1 cellular context compared by ENCODE assay signal in genomic region chr1:80402636-80403035, GRCh38.
TF ChIP-seq lines count a peak whose summit lies in the region.

No MANE protein-coding gene starts in this region.

TF ChIP-seq in HEK293, 187 proteins besides CTCF, POLR2A, EP300 and RAD21 (continued from another document):
- TF ChIP-seq, protein P1, sequence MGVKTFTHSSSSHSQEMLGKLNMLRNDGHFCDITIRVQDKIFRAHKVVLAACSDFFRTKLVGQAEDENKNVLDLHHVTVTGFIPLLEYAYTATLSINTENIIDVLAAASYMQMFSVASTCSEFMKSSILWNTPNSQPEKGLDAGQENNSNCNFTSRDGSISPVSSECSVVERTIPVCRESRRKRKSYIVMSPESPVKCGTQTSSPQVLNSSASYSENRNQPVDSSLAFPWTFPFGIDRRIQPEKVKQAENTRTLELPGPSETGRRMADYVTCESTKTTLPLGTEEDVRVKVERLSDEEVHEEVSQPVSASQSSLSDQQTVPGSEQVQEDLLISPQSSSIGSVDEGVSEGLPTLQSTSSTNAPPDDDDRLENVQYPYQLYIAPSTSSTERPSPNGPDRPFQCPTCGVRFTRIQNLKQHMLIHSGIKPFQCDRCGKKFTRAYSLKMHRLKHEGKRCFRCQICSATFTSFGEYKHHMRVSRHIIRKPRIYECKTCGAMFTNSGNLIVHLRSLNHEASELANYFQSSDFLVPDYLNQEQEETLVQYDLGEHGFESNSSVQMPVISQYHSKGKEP (tag by site-specific recombination; IDR thresholded peaks at IDR 0.05), result peak; percentile 82
- peak; percentile 63; the same call in 1 of the 2 replicates for TF ChIP-seq BCL11B (tag by site-specific recombination; IDR thresholded peaks at IDR 0.05; ENCODE audit: low read depth)
- peak; percentile 86 for TF ChIP-seq IKZF3 (tag by site-specific recombination; IDR thresholded peaks at IDR 0.05)
- no peak for TF ChIP-seq ZNF571 (tag by site-specific recombination; IDR thresholded peaks at IDR 0.05)
- TF ChIP-seq, protein P2, sequence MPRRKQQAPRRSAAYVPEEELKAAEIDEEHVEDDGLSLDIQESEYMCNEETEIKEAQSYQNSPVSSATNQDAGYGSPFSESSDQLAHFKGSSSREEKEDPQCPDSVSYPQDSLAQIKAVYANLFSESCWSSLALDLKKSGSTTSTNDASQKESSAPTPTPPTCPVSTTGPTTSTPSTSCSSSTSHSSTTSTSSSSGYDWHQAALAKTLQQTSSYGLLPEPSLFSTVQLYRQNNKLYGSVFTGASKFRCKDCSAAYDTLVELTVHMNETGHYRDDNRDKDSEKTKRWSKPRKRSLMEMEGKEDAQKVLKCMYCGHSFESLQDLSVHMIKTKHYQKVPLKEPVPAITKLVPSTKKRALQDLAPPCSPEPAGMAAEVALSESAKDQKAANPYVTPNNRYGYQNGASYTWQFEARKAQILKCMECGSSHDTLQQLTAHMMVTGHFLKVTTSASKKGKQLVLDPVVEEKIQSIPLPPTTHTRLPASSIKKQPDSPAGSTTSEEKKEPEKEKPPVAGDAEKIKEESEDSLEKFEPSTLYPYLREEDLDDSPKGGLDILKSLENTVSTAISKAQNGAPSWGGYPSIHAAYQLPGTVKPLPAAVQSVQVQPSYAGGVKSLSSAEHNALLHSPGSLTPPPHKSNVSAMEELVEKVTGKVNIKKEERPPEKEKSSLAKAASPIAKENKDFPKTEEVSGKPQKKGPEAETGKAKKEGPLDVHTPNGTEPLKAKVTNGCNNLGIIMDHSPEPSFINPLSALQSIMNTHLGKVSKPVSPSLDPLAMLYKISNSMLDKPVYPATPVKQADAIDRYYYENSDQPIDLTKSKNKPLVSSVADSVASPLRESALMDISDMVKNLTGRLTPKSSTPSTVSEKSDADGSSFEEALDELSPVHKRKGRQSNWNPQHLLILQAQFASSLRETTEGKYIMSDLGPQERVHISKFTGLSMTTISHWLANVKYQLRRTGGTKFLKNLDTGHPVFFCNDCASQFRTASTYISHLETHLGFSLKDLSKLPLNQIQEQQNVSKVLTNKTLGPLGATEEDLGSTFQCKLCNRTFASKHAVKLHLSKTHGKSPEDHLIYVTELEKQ (tag by site-specific recombination; IDR thresholded peaks at IDR 0.05; ENCODE audit: borderline replicate concordance), result peak; percentile 62; the same call in 1 of the 2 replicates
- no peak for TF ChIP-seq ZNF221 (tag by site-specific recombination; IDR thresholded peaks at IDR 0.05; ENCODE audit: borderline replicate concordance)
- TF ChIP-seq, protein P3, sequence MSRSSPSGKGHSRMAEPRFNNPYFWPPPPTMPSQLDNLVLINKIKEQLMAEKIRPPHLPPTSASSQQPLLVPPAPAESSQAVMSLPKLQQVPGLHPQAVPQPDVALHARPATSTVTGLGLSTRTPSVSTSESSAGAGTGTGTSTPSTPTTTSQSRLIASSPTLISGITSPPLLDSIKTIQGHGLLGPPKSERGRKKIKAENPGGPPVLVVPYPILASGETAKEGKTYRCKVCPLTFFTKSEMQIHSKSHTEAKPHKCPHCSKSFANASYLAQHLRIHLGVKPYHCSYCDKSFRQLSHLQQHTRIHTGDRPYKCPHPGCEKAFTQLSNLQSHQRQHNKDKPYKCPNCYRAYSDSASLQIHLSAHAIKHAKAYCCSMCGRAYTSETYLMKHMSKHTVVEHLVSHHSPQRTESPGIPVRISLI (tag by site-specific recombination; IDR thresholded peaks at IDR 0.05), result peak; percentile 31; the same call in 1 of the 2 replicates
- TF ChIP-seq ZBTB17 (tag by site-specific recombination; IDR thresholded peaks at IDR 0.05), result no peak
- TF ChIP-seq ZNF548 (tag by site-specific recombination; IDR thresholded peaks at IDR 0.05), result no peak
- TF ChIP-seq PATZ1 (tag by site-specific recombination; IDR thresholded peaks at IDR 0.05), result no peak
- TF ChIP-seq, protein P4, sequence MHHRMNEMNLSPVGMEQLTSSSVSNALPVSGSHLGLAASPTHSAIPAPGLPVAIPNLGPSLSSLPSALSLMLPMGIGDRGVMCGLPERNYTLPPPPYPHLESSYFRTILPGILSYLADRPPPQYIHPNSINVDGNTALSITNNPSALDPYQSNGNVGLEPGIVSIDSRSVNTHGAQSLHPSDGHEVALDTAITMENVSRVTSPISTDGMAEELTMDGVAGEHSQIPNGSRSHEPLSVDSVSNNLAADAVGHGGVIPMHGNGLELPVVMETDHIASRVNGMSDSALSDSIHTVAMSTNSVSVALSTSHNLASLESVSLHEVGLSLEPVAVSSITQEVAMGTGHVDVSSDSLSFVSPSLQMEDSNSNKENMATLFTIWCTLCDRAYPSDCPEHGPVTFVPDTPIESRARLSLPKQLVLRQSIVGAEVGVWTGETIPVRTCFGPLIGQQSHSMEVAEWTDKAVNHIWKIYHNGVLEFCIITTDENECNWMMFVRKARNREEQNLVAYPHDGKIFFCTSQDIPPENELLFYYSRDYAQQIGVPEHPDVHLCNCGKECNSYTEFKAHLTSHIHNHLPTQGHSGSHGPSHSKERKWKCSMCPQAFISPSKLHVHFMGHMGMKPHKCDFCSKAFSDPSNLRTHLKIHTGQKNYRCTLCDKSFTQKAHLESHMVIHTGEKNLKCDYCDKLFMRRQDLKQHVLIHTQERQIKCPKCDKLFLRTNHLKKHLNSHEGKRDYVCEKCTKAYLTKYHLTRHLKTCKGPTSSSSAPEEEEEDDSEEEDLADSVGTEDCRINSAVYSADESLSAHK (tag by site-specific recombination; IDR thresholded peaks at IDR 0.05), result peak; percentile 72; the same call in 1 of the 2 replicates
